In the genomic region with DNA sequence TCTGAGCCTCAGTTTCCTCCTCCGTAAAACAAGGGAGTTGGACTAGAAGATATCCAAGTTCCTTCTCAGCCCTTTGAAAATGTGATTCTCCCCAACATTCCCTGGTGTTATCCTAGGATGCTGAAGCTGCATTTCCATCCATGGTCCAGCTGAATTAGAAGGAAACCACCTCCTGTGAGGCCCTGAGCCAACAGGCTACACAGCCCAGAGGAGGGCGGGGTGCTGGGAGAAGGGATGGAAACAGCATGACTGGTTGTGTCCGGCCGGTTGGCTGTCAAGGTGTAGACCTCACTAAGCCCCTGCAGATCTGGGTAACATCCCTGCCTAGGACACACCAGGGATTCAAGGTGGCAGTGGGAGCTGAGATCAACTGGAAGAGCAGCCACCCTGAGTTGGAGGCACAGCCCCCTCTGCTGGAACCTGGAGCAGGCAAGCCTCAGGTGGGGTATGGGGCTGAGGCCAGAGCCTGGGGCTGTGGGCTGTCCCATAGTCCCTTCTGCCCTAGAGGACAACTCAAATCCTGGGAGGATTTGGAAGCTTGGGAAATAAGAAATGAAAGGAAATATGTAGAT, we compare ENCODE assay signal across 19 cellular contexts.
DNase-seq lines count a peak whose midpoint lies in the region; ATAC-seq and TF ChIP-seq lines count a peak whose summit lies in the region.
"Had no signal": no experiment of that assay in that cellular context is flagged by ENCODE, and none has a peak within 500 bp of the region (broad histone marks: within the 10 kb centered on the region; RNA-seq: fewer than 3 reads in every experiment).

No MANE protein-coding gene starts in this region.

- H3K27ac Mint-ChIP-seq in GM23338: no peak overlapping the region
- H3K27ac Mint-ChIP-seq: activated naive CD8-positive, alpha-beta T cell treated with anti-CD3 and anti-CD28 coated beads, Interleukin-2, amount 50 U/mL, for 24 hours; CD8-positive, alpha-beta T cell; natural killer cell treated with Interleukin-12 subunit alpha and Interleukin-12 subunit beta and Interleukin-15 and Interleukin-18, amount 100 ng/mL, for 72 hours had no signal

- TF ChIP-seq CTCF in GM23338 (conservative IDR thresholded peaks at IDR 0.05; ENCODE audit: low read depth in 2 of 2): peak; percentile 68 to 91
- TF ChIP-seq CTCF in WERI-Rb-1 (IDR thresholded peaks at IDR 0.05; ENCODE audit: low read depth, low read length): peak; percentile 78

- no peaks in the 10 kb centered on the region for H3K4me1 ChIP-seq in GM23338 (ENCODE audit: insufficient read depth)
- H3K4me1 ChIP-seq: heart right ventricle, right atrium auricular region, uterus had no signal

- no peaks in the 10 kb centered on the region for H3K9me2 ChIP-seq in GM23338 (ENCODE audit: insufficient read depth)

- no peaks in the 10 kb centered on the region for H3K36me3 ChIP-seq in GM23338 (ENCODE audit: insufficient read depth)
- H3K36me3 ChIP-seq in WERI-Rb-1: no peaks in the 10 kb centered on the region
- H3K36me3 ChIP-seq: heart right ventricle, right atrium auricular region, uterus had no signal

- H3K9me3 Mint-ChIP-seq in GM23338: no peaks in the 10 kb centered on the region
- H3K9me3 Mint-ChIP-seq: activated naive CD8-positive, alpha-beta T cell treated with anti-CD3 and anti-CD28 coated beads, Interleukin-2, amount 50 U/mL, for 24 hours; CD8-positive, alpha-beta T cell; natural killer cell treated with Interleukin-12 subunit alpha and Interleukin-12 subunit beta and Interleukin-15 and Interleukin-18, amount 100 ng/mL, for 72 hours had no signal

- DNase-seq in DMS 273 (lab: John Stamatoyannopoulos, UW; ENCODE audit: unreplicated experiment): peak; percentile 36
- DNase-seq in GM23338 (ENCODE audit: low spot score): peak; percentile 75
- DNase-seq in WERI-Rb-1: peak; percentile 51
- DNase-seq in mesenteric fat pad (ENCODE audit: low spot score): peak; percentile 77
- no peak for DNase-seq in GM19238 (ENCODE audit: insufficient read length, low spot score)
- DNase-seq in NCI-H128 (lab: John Stamatoyannopoulos, UW; ENCODE audit: unreplicated experiment): no peak
- DNase-seq: activated CD4-positive, alpha-beta T cell treated with anti-CD3 and anti-CD28 coated beads for 1 hour; activated naive CD8-positive, alpha-beta T cell treated with anti-CD3 and anti-CD28 coated beads, Interleukin-2, amount 50 U/mL, for 24 hours; activated T-cell treated with anti-CD3 and anti-CD28 coated beads, Interleukin-2, amount 50 U/mL, for 1 hour; CD8-positive, alpha-beta T cell; central memory CD4-positive, alpha-beta T cell; heart right ventricle; left ventricle myocardium superior; NCI-H1048; NCI-H226; uterus had no signal

- H3K79me2 ChIP-seq in GM23338 (replicated peaks; ENCODE audit: insufficient read depth): no peaks in the 10 kb centered on the region

- H3K4me1 Mint-ChIP-seq in GM23338: peaks cover 23% of the 10 kb centered on the region
- H3K4me1 Mint-ChIP-seq: activated naive CD8-positive, alpha-beta T cell treated with anti-CD3 and anti-CD28 coated beads, Interleukin-2, amount 50 U/mL, for 24 hours had no signal

- no peak overlapping the region for H3K4me3 ChIP-seq in GM23338
- H3K4me3 ChIP-seq in WERI-Rb-1 (ENCODE audit: low read depth, low read length): no peak overlapping the region
- H3K4me3 ChIP-seq: heart right ventricle, right atrium auricular region, uterus had no signal

- no peaks in the 10 kb centered on the region for H3F3A ChIP-seq in GM23338 (replicated peaks; ENCODE audit: low read depth)

- H3K4me2 ChIP-seq in GM23338: no peak overlapping the region

- H3K36me3 Mint-ChIP-seq in GM23338 (ENCODE audit: low read depth): no peaks in the 10 kb centered on the region
- H3K36me3 Mint-ChIP-seq: CD8-positive, alpha-beta T cell; natural killer cell treated with Interleukin-12 subunit alpha and Interleukin-12 subunit beta and Interleukin-15 and Interleukin-18, amount 100 ng/mL, for 72 hours had no signal

- H3K4me3 Mint-ChIP-seq in GM23338: no peak overlapping the region
- H3K4me3 Mint-ChIP-seq: activated naive CD8-positive, alpha-beta T cell treated with anti-CD3 and anti-CD28 coated beads, Interleukin-2, amount 50 U/mL, for 24 hours; CD8-positive, alpha-beta T cell; natural killer cell treated with Interleukin-12 subunit alpha and Interleukin-12 subunit beta and Interleukin-15 and Interleukin-18, amount 100 ng/mL, for 72 hours had no signal

- no peak overlapping the region for H2AFZ ChIP-seq in GM23338

- H3K27ac ChIP-seq in GM23338 (ENCODE audit: low read depth): no peak overlapping the region
- no peak overlapping the region for H3K27ac ChIP-seq in WERI-Rb-1
- H3K27ac ChIP-seq: heart right ventricle, right atrium auricular region, uterus had no signal

- no peaks in the 10 kb centered on the region for H4K20me1 ChIP-seq in GM23338 (replicated peaks; ENCODE audit: insufficient read depth)

- peak; percentile 97 for ATAC-seq in GM23338
- ATAC-seq in HG03175 (IDR thresholded peaks at IDR 0.05; ENCODE audit: unreplicated experiment): no peak
- ATAC-seq: activated naive CD8-positive, alpha-beta T cell treated with anti-CD3 and anti-CD28 coated beads, Interleukin-2, amount 50 U/mL, for 24 hours; CD8-positive, alpha-beta T cell; heart right ventricle; left ventricle myocardium superior had no signal

- peaks cover 36% of the 10 kb centered on the region for H3K27me3 Mint-ChIP-seq in GM23338 (ENCODE audit: insufficient read depth, low read depth, poor library complexity)

- H3K9me3 ChIP-seq in WERI-Rb-1 (ENCODE audit: severe bottlenecking): no peaks in the 10 kb centered on the region
- H3K9me3 ChIP-seq: heart right ventricle, right atrium auricular region, uterus had no signal

- peaks cover 50% of the 10 kb centered on the region for H3K27me3 ChIP-seq in GM23338 (ENCODE audit: insufficient read depth)
- H3K27me3 ChIP-seq in WERI-Rb-1 (ENCODE audit: insufficient read depth, low read depth, severe bottlenecking): peaks cover 99% of the 10 kb centered on the region

TF ChIP-seq in GM23338, 12 proteins besides CTCF, POLR2A, EP300 and RAD21:
- TF ChIP-seq ZNF331 (CRISPR knock-in tag; IDR thresholded peaks at IDR 0.05; ENCODE audit: low read depth) (no peak), EZH2 (IDR thresholded peaks at IDR 0.05; ENCODE audit: low read depth, unreplicated experiment) (no peak), CREB1 (CRISPR knock-in tag; IDR thresholded peaks at IDR 0.05; ENCODE audit: low read depth) (no peak), NANOG (IDR thresholded peaks at IDR 0.05; ENCODE audit: borderline replicate concordance) (no peak), STAT1 (IDR thresholded peaks at IDR 0.05; ENCODE audit: unreplicated experiment) (no peak)
- TF ChIP-seq, protein P1, sequence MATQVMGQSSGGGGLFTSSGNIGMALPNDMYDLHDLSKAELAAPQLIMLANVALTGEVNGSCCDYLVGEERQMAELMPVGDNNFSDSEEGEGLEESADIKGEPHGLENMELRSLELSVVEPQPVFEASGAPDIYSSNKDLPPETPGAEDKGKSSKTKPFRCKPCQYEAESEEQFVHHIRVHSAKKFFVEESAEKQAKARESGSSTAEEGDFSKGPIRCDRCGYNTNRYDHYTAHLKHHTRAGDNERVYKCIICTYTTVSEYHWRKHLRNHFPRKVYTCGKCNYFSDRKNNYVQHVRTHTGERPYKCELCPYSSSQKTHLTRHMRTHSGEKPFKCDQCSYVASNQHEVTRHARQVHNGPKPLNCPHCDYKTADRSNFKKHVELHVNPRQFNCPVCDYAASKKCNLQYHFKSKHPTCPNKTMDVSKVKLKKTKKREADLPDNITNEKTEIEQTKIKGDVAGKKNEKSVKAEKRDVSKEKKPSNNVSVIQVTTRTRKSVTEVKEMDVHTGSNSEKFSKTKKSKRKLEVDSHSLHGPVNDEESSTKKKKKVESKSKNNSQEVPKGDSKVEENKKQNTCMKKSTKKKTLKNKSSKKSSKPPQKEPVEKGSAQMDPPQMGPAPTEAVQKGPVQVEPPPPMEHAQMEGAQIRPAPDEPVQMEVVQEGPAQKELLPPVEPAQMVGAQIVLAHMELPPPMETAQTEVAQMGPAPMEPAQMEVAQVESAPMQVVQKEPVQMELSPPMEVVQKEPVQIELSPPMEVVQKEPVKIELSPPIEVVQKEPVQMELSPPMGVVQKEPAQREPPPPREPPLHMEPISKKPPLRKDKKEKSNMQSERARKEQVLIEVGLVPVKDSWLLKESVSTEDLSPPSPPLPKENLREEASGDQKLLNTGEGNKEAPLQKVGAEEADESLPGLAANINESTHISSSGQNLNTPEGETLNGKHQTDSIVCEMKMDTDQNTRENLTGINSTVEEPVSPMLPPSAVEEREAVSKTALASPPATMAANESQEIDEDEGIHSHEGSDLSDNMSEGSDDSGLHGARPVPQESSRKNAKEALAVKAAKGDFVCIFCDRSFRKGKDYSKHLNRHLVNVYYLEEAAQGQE (IDR thresholded peaks at IDR 0.05; ENCODE audit: unreplicated experiment): no peak
- TF ChIP-seq, protein P2, sequence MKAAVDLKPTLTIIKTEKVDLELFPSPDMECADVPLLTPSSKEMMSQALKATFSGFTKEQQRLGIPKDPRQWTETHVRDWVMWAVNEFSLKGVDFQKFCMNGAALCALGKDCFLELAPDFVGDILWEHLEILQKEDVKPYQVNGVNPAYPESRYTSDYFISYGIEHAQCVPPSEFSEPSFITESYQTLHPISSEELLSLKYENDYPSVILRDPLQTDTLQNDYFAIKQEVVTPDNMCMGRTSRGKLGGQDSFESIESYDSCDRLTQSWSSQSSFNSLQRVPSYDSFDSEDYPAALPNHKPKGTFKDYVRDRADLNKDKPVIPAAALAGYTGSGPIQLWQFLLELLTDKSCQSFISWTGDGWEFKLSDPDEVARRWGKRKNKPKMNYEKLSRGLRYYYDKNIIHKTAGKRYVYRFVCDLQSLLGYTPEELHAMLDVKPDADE (IDR thresholded peaks at IDR 0.05): no peak

Comparison
In these comparisons a context has a peak if more than half of its experiments do, and no peak if none do; other contexts are left out.
1. DNase-seq: peak in DMS 273 (single experiment), GM23338 (single experiment), WERI-Rb-1 (single experiment) and mesenteric fat pad (single experiment); none in GM19238 (single experiment) and NCI-H128 (single experiment).